In genomic region chr2:61018798-61019197, GRCh38 we compare ENCODE assay signal across 1 cellular context.
TF ChIP-seq lines count a peak whose summit lies in the region.

No MANE protein-coding gene starts in this region.

TF ChIP-seq in SK-N-SH, 30 proteins besides CTCF, POLR2A, EP300 and RAD21 (continued from another document):
- TF ChIP-seq PBX3 (IDR thresholded peaks at IDR 0.05) = no peak
- no peak for TF ChIP-seq ELF1 (IDR thresholded peaks at IDR 0.05)
- TF ChIP-seq SIN3A (IDR thresholded peaks at IDR 0.05; ENCODE audit: borderline replicate concordance, low read depth, low read length) = no peak
- TF ChIP-seq RCOR1 (IDR thresholded peaks at IDR 0.05; ENCODE audit: low read length) = no peak
- no peak for TF ChIP-seq USF2 (IDR thresholded peaks at IDR 0.05; ENCODE audit: borderline replicate concordance, low read depth, low read length)
- no peak for TF ChIP-seq GABPA (IDR thresholded peaks at IDR 0.05; ENCODE audit: low read depth)
- no peak for TF ChIP-seq TAF1 (IDR thresholded peaks at IDR 0.05; ENCODE audit: borderline replicate concordance, low read depth, low read length)
- no peak for TF ChIP-seq MEF2A (IDR thresholded peaks at IDR 0.05; ENCODE audit: borderline replicate concordance, low read depth)
- TF ChIP-seq YY1 (IDR thresholded peaks at IDR 0.05; ENCODE audit: low read depth) = no peak
